In genomic region chr11:17206448-17206847, GRCh38 we compare ENCODE assay signal across 9 cellular contexts. TPM values are rescaled to one million over a fixed set of nuclear protein-coding genes. Genes with fewer than 3 reads are reported as not detected.
DNase-seq lines count a peak whose midpoint lies in the region; ATAC-seq, FAIRE-seq and TF ChIP-seq lines count a peak whose summit lies in the region.
"Had no signal": no experiment of that assay in that cellular context is flagged by ENCODE, and none has a peak within 500 bp of the region (broad histone marks: within the 10 kb centered on the region; RNA-seq: fewer than 3 reads in every experiment).

No MANE protein-coding gene starts in this region.

- TF ChIP-seq CTCF in Caco-2 (IDR thresholded peaks at IDR 0.05; ENCODE audit: insufficient read depth in 1 of 2, low read depth in 1 of 2, low read length in 1 of 2, severe bottlenecking in 1 of 2, unreplicated experiment in 1 of 2) (no peak), OCI-LY7 (conservative IDR thresholded peaks at IDR 0.05; ENCODE audit: low read length) (no peak), epithelial cell of esophagus (IDR thresholded peaks at IDR 0.05; ENCODE audit: insufficient read depth, low read depth, low read length, missing control alignments) (no peak), pancreas (IDR thresholded peaks at IDR 0.05) (no peak), Peyer's patch (IDR thresholded peaks at IDR 0.05) (no peak)

- no peak for FAIRE-seq in pancreas (lab: Jason Lieb, UNC)

- ATAC-seq in pancreas (no peak), esophagus mucosa (no peak)

- H3K9me2 ChIP-seq in OCI-LY7 (ENCODE audit: insufficient read depth, low read length) = no peaks in the 10 kb centered on the region

- no peak overlapping the region for H3K27ac ChIP-seq in OCI-LY7 (ENCODE audit: low read depth, low read length, poor library complexity, severe bottlenecking)
- peak overlapping the region in 1 of 4 donors; percentile 98 for H3K27ac ChIP-seq in pancreas
- H3K27ac ChIP-seq in Peyer's patch = peak overlapping the region in 1 of 4 donors; percentile 93

- intact Hi-C loops in Caco-2 (cut with micrococcal nuclease; ENCODE audit: unreplicated experiment) = loop anchor here (10.0 kb wide), 1 partner anchor 282 kb away; no protein-coding TSS in a partner anchor
- intact Hi-C loops in OCI-LY7 (cut with micrococcal nuclease; ENCODE audit: unreplicated experiment) = no loop called here
- intact Hi-C loops in pancreas (cut with DNase I) = no loop called here

- H3K9me3 ChIP-seq in Caco-2 (no peaks in the 10 kb centered on the region), OCI-LY7 (ENCODE audit: low read length) (no peaks in the 10 kb centered on the region), pancreas (no peaks in the 10 kb centered on the region), Peyer's patch (no peaks in the 10 kb centered on the region)

- BruUV-seq in Caco-2 (replicated peaks; lab: Mats Ljungman, UMichigan) (TSS peak; percentile 55), OCI-LY7 (replicated peaks; lab: Mats Ljungman, UMichigan) (TSS peak; percentile 74)

- peak overlapping the region; percentile 99 for H3K4me3 ChIP-seq in Caco-2 (ENCODE audit: low read depth, low read length)
- peak overlapping the region; percentile 93 for H3K4me3 ChIP-seq in OCI-LY7 (ENCODE audit: low read depth, low read length, poor library complexity, severe bottlenecking)
- H3K4me3 ChIP-seq in epithelial cell of esophagus (ENCODE audit: low read length) = peak overlapping the region; percentile 83
- H3K4me3 ChIP-seq in pancreas = peak overlapping the region in 3 of 4 donors; percentile 91 to 98 (median 92)
- peak overlapping the region in 2 of 4 donors; percentile 65 to 89 for H3K4me3 ChIP-seq in Peyer's patch

- H3K36me3 ChIP-seq in Caco-2 (ENCODE audit: control insufficient read depth, insufficient read depth, low read length) (no peaks in the 10 kb centered on the region; the same call in 1 of the 2 replicates), OCI-LY7 (ENCODE audit: insufficient read depth, low read length) (peaks cover 23% of the 10 kb centered on the region), pancreas (no peaks in the 10 kb centered on the region), Peyer's patch (no peaks in the 10 kb centered on the region)

- H3K79me2 ChIP-seq in OCI-LY7 (ENCODE audit: insufficient read depth, low read depth, low read length) = peaks cover 67% of the 10 kb centered on the region

- H3K9me3 Mint-ChIP-seq in Caco-2 (ENCODE audit: unreplicated experiment) = no peaks in the 10 kb centered on the region

- no peaks in the 10 kb centered on the region for H3K27me3 Mint-ChIP-seq in Caco-2 (ENCODE audit: insufficient read depth, unreplicated experiment)

- peaks cover 67% of the 10 kb centered on the region for H3K36me3 Mint-ChIP-seq in Caco-2 (ENCODE audit: insufficient read depth, unreplicated experiment)

- 50 to 54% methylated on average over 3 of the region's 3 CpGs for WGBS in pancreas, 2 donors

- POLR2A ChIA-PET in Caco-2 (lab: Charles Lee) = no interaction called here
- POLR2A ChIA-PET in OCI-LY7 (lab: Charles Lee) = interaction anchor here (0.7 to 2.9 kb wide), 7 partner anchors 12 to 128 kb away, joined by 3 to 18 read pairs (median 9); partner anchors contain the start of genes NUCB2 and RPS13

- no peak for TF ChIP-seq POLR2A in Peyer's patch (IDR thresholded peaks at IDR 0.05)

- CTCF ChIA-PET in Caco-2 (lab: Charles Lee) (no interaction called here), OCI-LY7 (lab: Charles Lee; ENCODE audit: unreplicated experiment) (interaction anchor here (0.9 kb wide), 1 partner anchor 11 kb away, joined by 3 read pairs; no protein-coding TSS in a partner anchor)

- H3K4me1 ChIP-seq in Caco-2 (peaks cover 23% of the 10 kb centered on the region), OCI-LY7 (ENCODE audit: insufficient read depth, low read length, poor library complexity, severe bottlenecking) (peaks cover 19% of the 10 kb centered on the region), pancreas (peaks cover 6 to 24% (median 14%) of the 10 kb centered on the region in 3 donors), Peyer's patch (peaks cover 0 to 22% (median 3%) of the 10 kb centered on the region in 4 donors)

- H3K4me3 Mint-ChIP-seq in Caco-2 (ENCODE audit: unreplicated experiment) = peak overlapping the region; percentile 98

- H3K27me3 ChIP-seq in Caco-2 (replicated peaks; ENCODE audit: control insufficient read depth, insufficient read depth, low read length) (no peaks in the 10 kb centered on the region), pancreas (no peaks in the 10 kb centered on the region), Peyer's patch (no peaks in the 10 kb centered on the region)

- H4K20me1 ChIP-seq in OCI-LY7 (ENCODE audit: insufficient read depth, low read length) = no peaks in the 10 kb centered on the region

- peak overlapping the region; percentile 97 for H3K4me2 ChIP-seq in OCI-LY7 (ENCODE audit: low read length)

- no peak overlapping the region for H2AFZ ChIP-seq in OCI-LY7 (ENCODE audit: low read length)

- DNase-seq in Caco-2 (no peak), OCI-LY7 (ENCODE audit: low spot score) (no peak), epithelial cell of esophagus (ENCODE audit: low read depth) (no peak), pancreas (no peak), Peyer's patch (no peak), NCI-H82 treated with DMSO at 0.1 percent for 48 hours (lab: John Stamatoyannopoulos, UW; ENCODE audit: unreplicated experiment) (no peak), NCI-H1417 treated with DMSO at 0.1 percent for 48 hours (lab: John Stamatoyannopoulos, UW) (no peak)
- DNase-seq: NCI-H2029 had no signal

- peaks cover 26% of the 10 kb centered on the region for H3K4me1 Mint-ChIP-seq in Caco-2 (ENCODE audit: low read depth, unreplicated experiment)

- H3K27ac Mint-ChIP-seq in Caco-2 (ENCODE audit: unreplicated experiment) = peak overlapping the region; percentile 100

RNA-seq across cellular contexts. Expression of gene PIK3C2A, which starts 1.3 kb away (rescaled TPM):
- total RNA-seq in Caco-2 (2022) (138 and 140 TPM in 2 replicates), OCI-LY7 (2022) (41.8 and 43.9 TPM in 2 replicates), pancreas (10 to 100 TPM; 17.3 to 33.2 (median 23.6) TPM), Peyer's patch (10 to 100 TPM; 36.5 to 98.3 (median 63.6) TPM), esophagus mucosa (29.9 TPM)
- 17.4 and 57.2 TPM in 2 replicates for total RNA-seq in OCI-LY7 (2014; rRNA removed; shearing (Covaris generic))
- 1 to 10 TPM; 5.4 to 9.1 TPM for polyA plus RNA-seq in pancreas
